In the genomic region with DNA sequence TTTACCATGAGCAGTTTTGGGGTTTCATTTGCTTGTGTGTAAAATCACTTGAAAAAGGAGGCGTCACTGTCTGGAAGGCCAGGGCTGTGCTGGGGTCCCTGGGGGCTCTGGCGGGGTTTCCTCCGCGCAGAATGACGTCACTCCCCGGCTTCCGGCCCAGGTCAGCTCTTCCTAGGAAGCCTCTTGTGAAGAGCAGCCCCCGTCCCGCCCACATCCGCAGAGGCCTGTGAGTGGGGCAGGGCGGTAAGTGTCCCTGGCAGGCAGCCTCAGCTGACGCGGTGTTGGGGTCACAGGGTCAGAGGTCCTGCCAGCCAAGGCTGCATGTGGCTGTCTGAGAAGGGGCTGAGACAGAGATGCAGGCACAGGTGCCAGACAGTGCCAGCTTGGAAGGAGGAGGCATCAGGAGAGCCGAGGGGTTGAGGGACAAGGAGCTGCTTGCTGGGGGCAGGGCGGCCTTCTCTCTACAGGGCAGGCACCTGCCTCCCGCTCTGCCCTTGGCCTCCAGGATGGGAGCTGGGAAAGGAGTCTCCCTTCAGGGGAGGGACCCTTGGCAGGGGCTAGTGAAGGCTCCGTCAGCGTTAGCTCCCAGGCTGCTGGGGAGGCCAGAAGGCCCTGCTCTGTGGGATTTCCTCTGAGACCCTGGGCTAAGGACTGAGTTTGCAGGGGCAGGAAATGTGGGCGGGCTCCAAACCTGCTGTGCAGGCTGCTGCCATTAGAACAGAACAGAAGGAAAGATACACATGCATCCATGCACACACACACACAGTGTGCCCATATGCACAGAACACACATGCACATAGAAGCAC, we compare ENCODE assay signal across 8 cellular contexts.
DNase-seq lines count a peak whose midpoint lies in the region; ATAC-seq and TF ChIP-seq lines count a peak whose summit lies in the region.
"Not testable (repeated sequence)": the region's sequence is repeated elsewhere in the genome, so short reads cannot be mapped to it uniquely, and the experiment has no call there.

No MANE protein-coding gene starts in this region.

- H3K27ac Mint-ChIP-seq in CD4-positive, alpha-beta T cell; activated CD8-positive, alpha-beta memory T cell treated with anti-CD3 and anti-CD28 coated beads, Interleukin-2, amount 10 ng/mL, durations not matched to agents 7 days and 5 days; memory B cell; stimulated activated naive B cell treated with anti-CD40 and anti-IgM and Interleukin-4, amounts not matched to agents 10 μg/mL and 1 μg/mL and 100 μg/mL, for 72 hours: not testable (repeated sequence)

- not testable (repeated sequence) for H3K4me3 Mint-ChIP-seq in CD4-positive, alpha-beta T cell; activated CD8-positive, alpha-beta memory T cell treated with anti-CD3 and anti-CD28 coated beads, Interleukin-2, amount 10 ng/mL, durations not matched to agents 7 days and 5 days; memory B cell; stimulated activated naive B cell treated with anti-CD40 and anti-IgM and Interleukin-4, amounts not matched to agents 10 μg/mL and 1 μg/mL and 100 μg/mL, for 72 hours

- CTCF ChIA-PET in CD4-positive, alpha-beta T cell (lab: Charles Lee); activated CD8-positive, alpha-beta memory T cell treated with anti-CD3 and anti-CD28 coated beads, Interleukin-2, amount 10 ng/mL, durations not matched to agents 7 days and 5 days (lab: Charles Lee): not testable (repeated sequence)

- H3K27me3 Mint-ChIP-seq in CD4-positive, alpha-beta T cell; activated CD8-positive, alpha-beta memory T cell treated with anti-CD3 and anti-CD28 coated beads, Interleukin-2, amount 10 ng/mL, durations not matched to agents 7 days and 5 days; memory B cell; stimulated activated naive B cell treated with anti-CD40 and anti-IgM and Interleukin-4, amounts not matched to agents 10 μg/mL and 1 μg/mL and 100 μg/mL, for 72 hours: not testable (repeated sequence)

- not testable (repeated sequence) for H3K9me3 ChIP-seq in CD4-positive, alpha-beta T cell (ENCODE audit: control insufficient read depth, low read length)

- not testable (repeated sequence) for H3K27me3 ChIP-seq in CD4-positive, alpha-beta T cell (ENCODE audit: control insufficient read depth, insufficient read depth, low read length)

- TF ChIP-seq CTCF in CD4-positive, alpha-beta T cell (IDR thresholded peaks at IDR 0.05): not testable (repeated sequence)

- H3K27ac ChIP-seq in CD4-positive, alpha-beta T cell (ENCODE audit: low read depth, low read length): not testable (repeated sequence)

- ATAC-seq in CD4-positive, alpha-beta T cell (ENCODE audit: poor library complexity): peak; percentile 86
- ATAC-seq in GM19395 (IDR thresholded peaks at IDR 0.05; ENCODE audit: unreplicated experiment): peak; percentile 69
- peak; percentile 43 for ATAC-seq in HG02759 (IDR thresholded peaks at IDR 0.05; ENCODE audit: unreplicated experiment)
- ATAC-seq in HG03571 (IDR thresholded peaks at IDR 0.05; ENCODE audit: unreplicated experiment): peak; percentile 59
- ATAC-seq in activated CD8-positive, alpha-beta memory T cell treated with anti-CD3 and anti-CD28 coated beads, Interleukin-2, amount 10 ng/mL, durations not matched to agents 7 days and 5 days: peak; percentile 87
- peak; percentile 80 for ATAC-seq in Right ventricle myocardium inferior
- ATAC-seq in memory B cell (ENCODE audit: low read depth): peak; percentile 80
- ATAC-seq in stimulated activated naive B cell treated with anti-CD40 and anti-IgM and Interleukin-4, amounts not matched to agents 10 μg/mL and 1 μg/mL and 100 μg/mL, for 72 hours (replicated peaks): peak; percentile 88 to 89

- not testable (repeated sequence) for DNase-seq in CD4-positive, alpha-beta T cell; activated CD8-positive, alpha-beta memory T cell treated with anti-CD3 and anti-CD28 coated beads, Interleukin-2, amount 10 ng/mL, durations not matched to agents 7 days and 5 days; Right ventricle myocardium inferior (ENCODE audit: missing footprints); memory B cell (ENCODE audit: low spot score in 2 of 2); stimulated activated naive B cell treated with anti-CD40 and anti-IgM and Interleukin-4, amounts not matched to agents 10 μg/mL and 1 μg/mL and 100 μg/mL, for 72 hours

- not testable (repeated sequence) for H3K9me3 Mint-ChIP-seq in CD4-positive, alpha-beta T cell; activated CD8-positive, alpha-beta memory T cell treated with anti-CD3 and anti-CD28 coated beads, Interleukin-2, amount 10 ng/mL, durations not matched to agents 7 days and 5 days (ENCODE audit: low read depth); memory B cell; stimulated activated naive B cell treated with anti-CD40 and anti-IgM and Interleukin-4, amounts not matched to agents 10 μg/mL and 1 μg/mL and 100 μg/mL, for 72 hours

- not testable (repeated sequence) for H3K4me1 Mint-ChIP-seq in CD4-positive, alpha-beta T cell (ENCODE audit: low read depth); activated CD8-positive, alpha-beta memory T cell treated with anti-CD3 and anti-CD28 coated beads, Interleukin-2, amount 10 ng/mL, durations not matched to agents 7 days and 5 days; memory B cell; stimulated activated naive B cell treated with anti-CD40 and anti-IgM and Interleukin-4, amounts not matched to agents 10 μg/mL and 1 μg/mL and 100 μg/mL, for 72 hours

- POLR2A ChIA-PET in CD4-positive, alpha-beta T cell (lab: Charles Lee): not testable (repeated sequence)

- intact Hi-C loops in CD4-positive, alpha-beta T cell (cut with DNase I, micrococcal nuclease); Right ventricle myocardium inferior (cut with DNase I): not testable (repeated sequence)

- H3K36me3 Mint-ChIP-seq in CD4-positive, alpha-beta T cell (ENCODE audit: low read depth); activated CD8-positive, alpha-beta memory T cell treated with anti-CD3 and anti-CD28 coated beads, Interleukin-2, amount 10 ng/mL, durations not matched to agents 7 days and 5 days; memory B cell; stimulated activated naive B cell treated with anti-CD40 and anti-IgM and Interleukin-4, amounts not matched to agents 10 μg/mL and 1 μg/mL and 100 μg/mL, for 72 hours: not testable (repeated sequence)
